ENCODE assay signal across 28 cellular contexts in the genomic region with DNA sequence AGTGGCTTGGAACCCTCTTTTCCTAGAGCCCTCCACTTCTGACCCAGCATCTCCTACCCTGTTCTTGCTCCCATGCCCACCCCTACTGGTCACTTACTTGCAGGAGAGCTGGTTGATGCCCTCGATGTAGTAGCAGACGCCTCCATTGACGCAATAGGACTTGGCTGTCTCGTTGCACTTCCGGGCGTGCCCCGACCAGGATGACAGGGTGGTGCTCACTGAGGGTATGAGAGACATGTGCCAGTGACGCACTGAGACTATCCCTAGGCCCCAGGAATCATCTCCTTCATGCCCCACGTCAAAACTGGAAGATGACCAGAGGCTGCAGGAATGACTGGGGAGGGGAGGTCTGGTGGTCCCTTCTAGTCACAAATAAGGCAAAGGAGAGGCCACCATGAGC.
"Had no signal": no experiment of that assay in that cellular context is flagged by ENCODE, and none has a peak within 500 bp of the region (broad histone marks: within the 10 kb centered on the region; RNA-seq: fewer than 3 reads in every experiment).

No MANE protein-coding gene starts in this region.

- H3K4me3 Mint-ChIP-seq: memory B cell; naive B cell; natural killer cell treated with Interleukin-12 subunit alpha and Interleukin-12 subunit beta and Interleukin-15 and Interleukin-18, amount 100 ng/mL, for 72 hours; neural crest cell; stimulated activated naive CD8-positive, alpha-beta T cell treated with anti-CD3 and anti-CD28 coated beads, Interleukin-15, amount 100 ng/mL, for 72 hours had no signal

- H3K9me3 Mint-ChIP-seq: natural killer cell treated with Interleukin-12 subunit alpha and Interleukin-12 subunit beta and Interleukin-15 and Interleukin-18, amount 100 ng/mL, for 72 hours; stimulated activated naive CD8-positive, alpha-beta T cell treated with anti-CD3 and anti-CD28 coated beads, Interleukin-15, amount 100 ng/mL, for 72 hours had no signal

- H3K9me3 ChIP-seq: esophagus muscularis mucosa, lower lobe of right lung, prostate gland, right atrium auricular region, suprapubic skin, transverse colon had no signal

- FAIRE-seq: colon, islet of Langerhans had no signal

- H3K27ac Mint-ChIP-seq: memory B cell; naive B cell; natural killer cell treated with Interleukin-12 subunit alpha and Interleukin-12 subunit beta and Interleukin-15 and Interleukin-18, amount 100 ng/mL, for 72 hours had no signal

- H3K36me3 ChIP-seq: lower lobe of right lung, prostate gland, right atrium auricular region, suprapubic skin, transverse colon had no signal

- DNase-seq: dorsolateral prefrontal cortex; effector CD4-positive, alpha-beta T cell; foreskin melanocyte; glutamatergic neuron; heart right ventricle; hippocampal formation; kidney glomerular epithelial cell; left ventricle myocardium superior; lower lobe of right lung; naive B cell; stimulated activated CD4-positive, alpha-beta T cell treated with anti-CD3 and anti-CD28 coated beads, Interleukin-12 subunit alpha, Interleukin-12 subunit beta, amount 100 ng/mL, for 4 hours; stimulated activated CD4-positive, alpha-beta T cell treated with anti-CD3 and anti-CD28 coated beads, Interleukin-1b, Interleukin-23, amount 100 ng/mL, for 48 hours; stimulated activated CD4-positive, alpha-beta T cell treated with anti-CD3 and anti-CD28 coated beads, Interleukin-4, amount 100 ng/mL, for 1 hour; stimulated activated CD8-positive, alpha-beta memory T cell treated with anti-CD3 and anti-CD28 coated beads, Interleukin-4, amount 100 ng/mL, for 48 hours; stimulated activated naive CD4-positive, alpha-beta T cell; stimulated activated naive CD8-positive, alpha-beta T cell treated with anti-CD3 and anti-CD28 coated beads, Interleukin-15, amount 100 ng/mL, for 72 hours; transverse colon had no signal

- H3K27ac ChIP-seq: epithelial cell of prostate, esophagus muscularis mucosa, heart right ventricle, lower lobe of right lung, right atrium auricular region, suprapubic skin, transverse colon had no signal

- H3K4me3 ChIP-seq: dorsolateral prefrontal cortex, esophagus muscularis mucosa, heart right ventricle, lower lobe of right lung, prostate gland, right atrium auricular region, smooth muscle cell, suprapubic skin, transverse colon had no signal

- H3K4me1 Mint-ChIP-seq: memory B cell; naive B cell; neural crest cell; stimulated activated naive CD8-positive, alpha-beta T cell treated with anti-CD3 and anti-CD28 coated beads, Interleukin-15, amount 100 ng/mL, for 72 hours had no signal

- H3K4me1 ChIP-seq: esophagus muscularis mucosa, lower lobe of right lung, suprapubic skin, transverse colon had no signal

- H3K36me3 Mint-ChIP-seq: natural killer cell treated with Interleukin-12 subunit alpha and Interleukin-12 subunit beta and Interleukin-15 and Interleukin-18, amount 100 ng/mL, for 72 hours had no signal

- H3K27me3 ChIP-seq: dorsolateral prefrontal cortex, esophagus muscularis mucosa, heart right ventricle, right atrium auricular region, suprapubic skin had no signal
